In genomic region chr6:13027200-13027599, GRCh38 we compare ENCODE assay signal across 17 cellular contexts.
DNase-seq lines count a peak whose midpoint lies in the region; ATAC-seq, FAIRE-seq and TF ChIP-seq lines count a peak whose summit lies in the region.
"Had no signal": no experiment of that assay in that cellular context is flagged by ENCODE, and none has a peak within 500 bp of the region (broad histone marks: within the 10 kb centered on the region; RNA-seq: fewer than 3 reads in every experiment).

No MANE protein-coding gene starts in this region.

- no peak for DNase-seq in heart left ventricle
- no peak for DNase-seq in cardiac septum (ENCODE audit: low spot score)
- peak; percentile 39 for DNase-seq in OCI-M1 (lab: John Stamatoyannopoulos, UW)
- DNase-seq in body of pancreas, result no peak
- no peak for DNase-seq in tibial artery
- DNase-seq in kidney, result no peak
- no peak for DNase-seq in activated CD4-positive, alpha-beta T cell treated with anti-CD3 and anti-CD28 coated beads, Interleukin-2, amount 50 U/mL, for 1 hour
- DNase-seq in MM.1S, result no peak
- DNase-seq: 8988T; CD4-positive, CD25-positive, alpha-beta regulatory T cell; DMS53; GM23248 had no signal

- no peaks in the 10 kb centered on the region for H4K20me1 ChIP-seq in MM.1S (ENCODE audit: insufficient read depth, low read length)
- H4K20me1 ChIP-seq: BLaER1 treated with 17β-estradiol and CSF1 and Interleukin-3, amounts not matched to agents 10 nM and 100 nM had no signal

- H3K9me3 ChIP-seq in heart left ventricle, result no peaks in the 10 kb centered on the region
- no peaks in the 10 kb centered on the region for H3K9me3 ChIP-seq in body of pancreas
- no peaks in the 10 kb centered on the region for H3K9me3 ChIP-seq in tibial artery
- H3K9me3 ChIP-seq in kidney (ENCODE audit: control insufficient read depth in 1 of 2, low read length in 2 of 2), result no peaks in the 10 kb centered on the region
- no peaks in the 10 kb centered on the region for H3K9me3 ChIP-seq in MM.1S (replicated peaks; ENCODE audit: insufficient read depth, low read length)
- H3K9me3 ChIP-seq: BLaER1 treated with 17β-estradiol and CSF1 and Interleukin-3, amounts not matched to agents 10 nM and 100 nM had no signal

- peaks cover 0 to 46% (median 19%) of the 10 kb centered on the region in 12 donors for H3K4me1 ChIP-seq in heart left ventricle
- peaks cover 29% of the 10 kb centered on the region for H3K4me1 ChIP-seq in body of pancreas
- H3K4me1 ChIP-seq in tibial artery, result peaks cover 0 to 91% (median 19%) of the 10 kb centered on the region in 4 donors
- no peaks in the 10 kb centered on the region for H3K4me1 ChIP-seq in kidney (ENCODE audit: control insufficient read depth in 1 of 2, insufficient read depth in 1 of 2, low read depth in 1 of 2, low read length in 2 of 2)
- no peaks in the 10 kb centered on the region for H3K4me1 ChIP-seq in MM.1S (ENCODE audit: low read length)

- H3K4me2 ChIP-seq in MM.1S (ENCODE audit: low read depth, low read length), result no peak overlapping the region
- H3K4me2 ChIP-seq: BLaER1 treated with 17β-estradiol and CSF1 and Interleukin-3, amounts not matched to agents 10 nM and 100 nM had no signal

- no peaks in the 10 kb centered on the region for H3K9me2 ChIP-seq in MM.1S (replicated peaks; ENCODE audit: insufficient read depth, low read length)

- TF ChIP-seq CTCF in heart left ventricle (IDR thresholded peaks at IDR 0.05) (no peak), body of pancreas (IDR thresholded peaks at IDR 0.05) (no peak), tibial artery (IDR thresholded peaks at IDR 0.05) (no peak), kidney (IDR thresholded peaks at IDR 0.05; ENCODE audit: borderline replicate concordance, extremely low read depth, insufficient read depth) (no peak), MM.1S (IDR thresholded peaks at IDR 0.05; ENCODE audit: low read length) (no peak)

- TF ChIP-seq POLR2A in heart left ventricle (IDR thresholded peaks at IDR 0.05), result no peak
- TF ChIP-seq POLR2A in body of pancreas (IDR thresholded peaks at IDR 0.05), result no peak

- no peaks in the 10 kb centered on the region for H3F3A ChIP-seq in MM.1S (ENCODE audit: insufficient read depth, low read length)

- intact Hi-C loops in heart left ventricle (cut with DNase I), result loop anchor here in 5 of 10 donors (5.0 to 10.0 kb wide), 3 partner anchors 88 to 112 kb away; no protein-coding TSS in a partner anchor
- intact Hi-C loops in cardiac septum (cut with DNase I), result no loop called here
- intact Hi-C loops in body of pancreas (cut with DNase I), result no loop called here
- intact Hi-C loops in tibial artery (cut with DNase I; ENCODE audit: low total_unique reads), result loop anchor here (10.0 kb wide), 1 partner anchor 68 kb away; no protein-coding TSS in a partner anchor
- intact Hi-C loops in kidney (cut with DNase I), result no loop called here

- H2AFZ ChIP-seq in MM.1S (ENCODE audit: low read length), result no peak overlapping the region
- H2AFZ ChIP-seq: GM23248 had no signal

- H3K27ac ChIP-seq in heart left ventricle, result peak overlapping the region in 7 of 12 donors; percentile 3 to 61 (median 29)
- H3K27ac ChIP-seq in body of pancreas, result peak overlapping the region in 2 of 4 donors; percentile 2 to 18
- H3K27ac ChIP-seq in tibial artery, result peak overlapping the region; percentile 45 to 66
- H3K27ac ChIP-seq in kidney (ENCODE audit: low read depth in 2 of 2, low read length in 2 of 2), result no peak overlapping the region
- no peak overlapping the region for H3K27ac ChIP-seq in MM.1S (ENCODE audit: low read length)
- H3K27ac ChIP-seq: BLaER1 treated with 17β-estradiol and CSF1 and Interleukin-3, amounts not matched to agents 10 nM and 100 nM; GM23248; HL-60 had no signal

- H3K36me3 ChIP-seq in heart left ventricle (no peaks in the 10 kb centered on the region), body of pancreas (replicated peaks in 1 of 2; ENCODE audit: insufficient read depth in 1 of 2, low read depth in 2 of 2) (no peaks in the 10 kb centered on the region), tibial artery (no peaks in the 10 kb centered on the region), kidney (ENCODE audit: control insufficient read depth in 1 of 2, insufficient read depth in 2 of 2, low read length in 2 of 2) (no peaks in the 10 kb centered on the region), MM.1S (replicated peaks; ENCODE audit: insufficient read depth, low read length) (no peaks in the 10 kb centered on the region)
- H3K36me3 ChIP-seq: BLaER1 treated with 17β-estradiol and CSF1 and Interleukin-3, amounts not matched to agents 10 nM and 100 nM had no signal

- H3K9ac ChIP-seq in kidney (ENCODE audit: low read length in 2 of 2) (no peak overlapping the region), MM.1S (ENCODE audit: low read length) (no peak overlapping the region)
- H3K9ac ChIP-seq: BLaER1 treated with 17β-estradiol and CSF1 and Interleukin-3, amounts not matched to agents 10 nM and 100 nM; GM23248 had no signal

- no peaks in the 10 kb centered on the region for H3K79me2 ChIP-seq in MM.1S (ENCODE audit: low read length)

- WGBS in heart left ventricle, 4 donors, result 11 to 30% (median 21%) methylated on average over 2 of the region's 2 CpGs
- WGBS in body of pancreas, 2 donors, result 22 to 23% methylated on average over 2 of the region's 2 CpGs

- no peaks in the 10 kb centered on the region for H3K27me3 ChIP-seq in heart left ventricle
- H3K27me3 ChIP-seq in body of pancreas, result no peaks in the 10 kb centered on the region
- H3K27me3 ChIP-seq in tibial artery, result no peaks in the 10 kb centered on the region
- no peaks in the 10 kb centered on the region for H3K27me3 ChIP-seq in MM.1S (replicated peaks; ENCODE audit: insufficient read depth, low read length)
- H3K27me3 ChIP-seq: BLaER1 treated with 17β-estradiol and CSF1 and Interleukin-3, amounts not matched to agents 10 nM and 100 nM had no signal

- no peak for FAIRE-seq in kidney (lab: Jason Lieb, UNC)
- FAIRE-seq: GM12878, H54 had no signal

- peak in 1 of 4 donors; percentile 25 for ATAC-seq in heart left ventricle
- ATAC-seq in body of pancreas, result peak; percentile 38
- ATAC-seq: GM12878, HCT116 had no signal

- H3K4me3 ChIP-seq in heart left ventricle (no peak overlapping the region), body of pancreas (no peak overlapping the region), tibial artery (no peak overlapping the region), kidney (ENCODE audit: low read length in 2 of 2) (no peak overlapping the region), MM.1S (ENCODE audit: low read length) (no peak overlapping the region)
- H3K4me3 ChIP-seq: BLaER1 treated with 17β-estradiol and CSF1 and Interleukin-3, amounts not matched to agents 10 nM and 100 nM; GM12878; GM23248 had no signal

Comparison
In these comparisons a context has a peak if more than half of its experiments do, and no peak if none do; other contexts are left out.
1. H3K27ac ChIP-seq: peak in heart left ventricle (7 of 12) and tibial artery (2 of 2); none in kidney (0 of 2) and MM.1S (single experiment).